ENCODE assay signal across 27 cellular contexts in the genomic region with DNA sequence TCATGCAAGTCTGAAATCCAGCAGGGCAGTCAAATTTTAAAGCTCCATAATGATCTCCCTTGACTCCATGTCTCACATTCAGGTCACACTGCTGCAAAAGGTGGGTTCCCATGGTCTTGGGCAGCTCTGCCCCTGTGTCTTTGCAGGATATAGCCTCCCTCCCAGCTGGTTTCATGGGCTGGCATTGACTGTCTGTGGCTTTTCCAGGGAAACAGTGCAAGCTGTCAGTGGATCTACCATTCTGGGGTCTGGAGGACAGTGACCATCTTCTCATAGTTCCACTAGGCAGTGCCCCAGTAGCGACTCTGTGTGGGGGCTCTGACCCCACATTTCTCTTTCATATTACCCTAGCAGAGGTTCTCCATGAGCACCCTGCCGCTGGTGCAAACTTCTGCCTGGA.
"Had no signal": no experiment of that assay in that cellular context is flagged by ENCODE, and none has a peak within 500 bp of the region (broad histone marks: within the 10 kb centered on the region; RNA-seq: fewer than 3 reads in every experiment).

No MANE protein-coding gene starts in this region.

- H3K27me3 ChIP-seq: gastrocnemius medialis, heart left ventricle, hepatocyte, pancreas, right lobe of liver, suprapubic skin, thyroid gland, upper lobe of left lung, uterus had no signal

- H3K4me3 Mint-ChIP-seq: dendritic cell treated with granulocyte-macrophage colony-stimulating factor and Interleukin-4, amounts not matched to agents 40 ng/mL and 50 ng/mL, for 4 days; endodermal cell; natural killer cell; stimulated activated naive CD8-positive, alpha-beta T cell treated with anti-CD3 and anti-CD28 coated beads, Interleukin-15, amount 100 ng/mL, for 72 hours had no signal

- H3K27ac Mint-ChIP-seq: dendritic cell treated with granulocyte-macrophage colony-stimulating factor and Interleukin-4, amounts not matched to agents 40 ng/mL and 50 ng/mL, for 4 days; endodermal cell; natural killer cell had no signal

- H3K9me3 ChIP-seq: gastrocnemius medialis, lower lobe of right lung, pancreas, right lobe of liver, suprapubic skin, thyroid gland, uterus had no signal

- H3K36me3 ChIP-seq: gastrocnemius medialis, heart left ventricle, lower lobe of right lung, pancreas, right lobe of liver, suprapubic skin, thyroid gland, upper lobe of left lung, uterus had no signal

- H3K4me1 Mint-ChIP-seq: natural killer cell; stimulated activated naive CD8-positive, alpha-beta T cell treated with anti-CD3 and anti-CD28 coated beads, Interleukin-15, amount 100 ng/mL, for 72 hours had no signal

- H3K4me1 ChIP-seq: gastrocnemius medialis, lower lobe of right lung, pancreas, right lobe of liver, upper lobe of left lung, uterus had no signal

- H3K4me3 ChIP-seq: gastrocnemius medialis, heart left ventricle, hepatocyte, lower lobe of right lung, pancreas, right lobe of liver, smooth muscle cell, suprapubic skin, thyroid gland, upper lobe of left lung, uterus had no signal

- H3K36me3 Mint-ChIP-seq: natural killer cell had no signal

- H3K27me3 Mint-ChIP-seq: stimulated activated naive CD8-positive, alpha-beta T cell treated with anti-CD3 and anti-CD28 coated beads, Interleukin-15, amount 100 ng/mL, for 72 hours had no signal

- H3K27ac ChIP-seq: epithelial cell of prostate, gastrocnemius medialis, heart left ventricle, hepatocyte, lower lobe of right lung, pancreas, right lobe of liver, suprapubic skin, thyroid gland, upper lobe of left lung, uterus had no signal

- H3K9me3 Mint-ChIP-seq: natural killer cell had no signal

- DNase-seq: effector CD8-positive, alpha-beta T cell; endodermal cell; foreskin fibroblast; gastrocnemius medialis; left cardiac atrium; left ventricle myocardium superior; lower lobe of right lung; natural killer cell; occipital lobe; pancreas; retina; stimulated activated CD4-positive, alpha-beta T cell treated with anti-CD3 and anti-CD28 coated beads, Interleukin-12 subunit alpha, Interleukin-12 subunit beta, amount 100 ng/mL, for 4 hours; stimulated activated CD4-positive, alpha-beta T cell treated with anti-CD3 and anti-CD28 coated beads, Interleukin-1b, Interleukin-23, amount 100 ng/mL, for 48 hours; stimulated activated CD4-positive, alpha-beta T cell treated with anti-CD3 and anti-CD28 coated beads, Interleukin-4, amount 100 ng/mL, for 1 hour; stimulated activated CD8-positive, alpha-beta memory T cell treated with anti-CD3 and anti-CD28 coated beads, Interleukin-4, amount 100 ng/mL, for 48 hours; stimulated activated naive CD4-positive, alpha-beta T cell; stimulated activated naive CD8-positive, alpha-beta T cell treated with anti-CD3 and anti-CD28 coated beads, Interleukin-15, amount 100 ng/mL, for 72 hours; thyroid gland; upper lobe of left lung; uterus had no signal
